Comparison of ENCODE assay signal across 17 cellular contexts in the genomic region with DNA sequence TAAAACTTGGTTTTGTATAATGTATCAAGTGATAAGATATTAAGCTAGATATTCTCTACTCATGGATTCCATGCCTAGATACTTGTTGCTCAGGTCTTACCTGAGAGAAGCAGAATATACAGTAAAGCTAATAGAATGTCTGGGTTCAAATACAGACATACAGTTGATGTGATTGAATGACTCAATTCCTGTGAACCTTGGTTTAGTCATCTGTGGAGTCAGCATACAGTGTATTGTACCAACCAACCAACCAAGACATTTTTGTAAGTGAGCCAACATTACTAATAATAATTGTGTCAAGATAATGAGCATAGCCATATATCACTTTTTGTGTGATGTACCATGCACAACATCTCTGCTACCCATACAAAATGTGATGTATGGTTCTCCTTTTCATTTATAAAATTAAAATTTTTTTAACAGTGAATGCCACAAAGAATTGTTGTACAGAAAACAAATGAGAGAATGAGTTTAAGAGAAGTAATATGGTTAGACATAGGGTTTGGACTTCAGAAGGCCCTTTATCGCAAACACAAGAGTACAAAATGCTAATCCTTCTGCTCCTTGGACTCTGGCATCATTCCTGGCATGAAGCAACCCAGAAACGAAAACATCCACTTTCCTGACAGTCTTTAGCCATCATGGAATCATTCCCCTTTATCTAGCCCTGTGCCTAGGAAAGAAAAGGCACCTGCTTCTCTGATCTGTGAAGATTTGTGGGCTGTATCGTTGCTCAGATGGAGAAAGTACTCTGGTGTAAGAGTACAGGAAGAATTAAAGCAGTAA.
A peak's percentile ranks its signal among the peaks of the same experiment; 100 is the strongest.
DNase-seq lines count a peak whose midpoint lies in the region; ATAC-seq and TF ChIP-seq lines count a peak whose summit lies in the region.
"Had no signal": no experiment of that assay in that cellular context is flagged by ENCODE, and none has a peak within 500 bp of the region (broad histone marks: within the 10 kb centered on the region; RNA-seq: fewer than 3 reads in every experiment).

No MANE protein-coding gene starts in this region.

- H2AFZ ChIP-seq in PC-3 (ENCODE audit: low read length) (no peak overlapping the region), osteoblast (ENCODE audit: low read length) (no peak overlapping the region)

- H4K20me1 ChIP-seq in PC-3 (ENCODE audit: low read length) (no peaks in the 10 kb centered on the region), osteoblast (ENCODE audit: insufficient read depth, low read length) (no peaks in the 10 kb centered on the region)

- CTCF ChIA-PET in PC-3 (lab: Charles Lee), result no interaction called here

- in situ Hi-C loops in brain microvascular endothelial cell (cut with HindIII; ENCODE audit: low pct_ligation_motif_present, low sequenced_read_pairs), result no loop called here

- H3K9me2 ChIP-seq in PC-3 (replicated peaks; ENCODE audit: low read length), result no peaks in the 10 kb centered on the region

- no TSS peak for BruUV-seq in PC-3 (replicated peaks; lab: Mats Ljungman, UMichigan)

- H3K4me1 ChIP-seq in PC-3 (ENCODE audit: insufficient read depth, low read length) (no peaks in the 10 kb centered on the region), foreskin keratinocyte (peaks cover 3% of the 10 kb centered on the region), osteoblast (ENCODE audit: insufficient read depth, low read length) (no peaks in the 10 kb centered on the region)
- H3K4me1 ChIP-seq: BE2C, SJSA1 had no signal

- no peaks in the 10 kb centered on the region; the same call in 1 of the 2 replicates for H3K36me3 ChIP-seq in PC-3 (ENCODE audit: low read depth, low read length)
- no peaks in the 10 kb centered on the region for H3K36me3 ChIP-seq in brain microvascular endothelial cell (replicated peaks)
- no peaks in the 10 kb centered on the region for H3K36me3 ChIP-seq in osteoblast (ENCODE audit: insufficient read depth, low read length)
- H3K36me3 ChIP-seq: BE2C, SJSA1 had no signal

- POLR2A ChIA-PET in PC-3 (lab: Charles Lee; ENCODE audit: unreplicated experiment), result no interaction called here

- H3F3A ChIP-seq in PC-3 (ENCODE audit: low read length, unreplicated experiment), result no peaks in the 10 kb centered on the region

- no peak overlapping the region for H3K4me3 ChIP-seq in PC-3 (ENCODE audit: low read length)
- no peak overlapping the region for H3K4me3 ChIP-seq in brain microvascular endothelial cell (ENCODE audit: low read depth, low read length)
- H3K4me3 ChIP-seq in osteoblast (ENCODE audit: insufficient read depth, low read length), result no peak overlapping the region
- H3K4me3 ChIP-seq: SJSA1 had no signal

- H3K79me2 ChIP-seq in PC-3 (ENCODE audit: low read length) (no peaks in the 10 kb centered on the region), osteoblast (ENCODE audit: insufficient read depth, low read length) (no peaks in the 10 kb centered on the region)

- peak; percentile 89 for ATAC-seq in PC-3
- peak; percentile 100 for ATAC-seq in foreskin keratinocyte
- ATAC-seq in HG03342 (IDR thresholded peaks at IDR 0.05; ENCODE audit: unreplicated experiment), result no peak
- ATAC-seq in HG03039 (IDR thresholded peaks at IDR 0.05; ENCODE audit: unreplicated experiment), result no peak
- no peak for ATAC-seq in HG02840 (IDR thresholded peaks at IDR 0.05; ENCODE audit: low FRiP score, unreplicated experiment)

- H3K9me3 ChIP-seq in PC-3 (ENCODE audit: low read length) (0 out of 2 replicates have a peak, but pooled peaks cover 16% of the 10 kb centered on the region), osteoblast (ENCODE audit: low read depth, low read length) (no peaks in the 10 kb centered on the region)

- intact Hi-C loops in PC-3 (cut with micrococcal nuclease), result no loop called here

- DNase-seq in PC-3 (peak; percentile 78), brain microvascular endothelial cell (peak; percentile 44), foreskin keratinocyte (peak; percentile 44 to 95), osteoblast (ENCODE audit: insufficient read length, low spot score, missing footprints) (no peak)
- DNase-seq: BE2C; CD4-positive, alpha-beta T cell; H7; KG1; NCI-H1436; NCI-H2029; NCI-H2171; NCI-H446 treated with DMSO at 0.1 percent for 48 hours; OCI-M1 had no signal

- TF ChIP-seq CTCF in PC-3 (conservative IDR thresholded peaks at IDR 0.05; ENCODE audit: low read depth, low read length) (no peak), brain microvascular endothelial cell (IDR thresholded peaks at IDR 0.05; ENCODE audit: low read depth, low read length, missing control alignments) (no peak), foreskin keratinocyte (conservative IDR thresholded peaks at IDR 0.05) (no peak), osteoblast (IDR thresholded peaks at IDR 0.05; ENCODE audit: extremely low read depth, low read depth, low read length) (no peak)

- H3K4me2 ChIP-seq in PC-3 (ENCODE audit: low read length) (no peak overlapping the region), osteoblast (ENCODE audit: insufficient read depth, low read length) (no peak overlapping the region)

- no peak overlapping the region for H3K9ac ChIP-seq in PC-3 (ENCODE audit: low read length)

- no peaks in the 10 kb centered on the region for H3K27me3 ChIP-seq in PC-3 (ENCODE audit: low read length)
- no peaks in the 10 kb centered on the region for H3K27me3 ChIP-seq in brain microvascular endothelial cell (replicated peaks)
- H3K27me3 ChIP-seq in foreskin keratinocyte, result no peaks in the 10 kb centered on the region
- H3K27me3 ChIP-seq in osteoblast (ENCODE audit: insufficient read depth, low read length), result no peaks in the 10 kb centered on the region
- H3K27me3 ChIP-seq: BE2C, SJSA1 had no signal

- H3K27ac ChIP-seq in PC-3 (ENCODE audit: low read length) (no peak overlapping the region), brain microvascular endothelial cell (no peak overlapping the region), foreskin keratinocyte (no peak overlapping the region), osteoblast (ENCODE audit: low read depth, low read length) (no peak overlapping the region)
- H3K27ac ChIP-seq: SJSA1 had no signal

Comparison
In these comparisons a context has a peak if more than half of its experiments do, and no peak if none do; other contexts are left out.
1. ATAC-seq: peak in PC-3 (single experiment) and foreskin keratinocyte (single experiment); none in HG03342 (single experiment), HG03039 (single experiment) and HG02840 (single experiment).